Comparison of ENCODE assay signal across 10 cellular contexts in the genomic region with DNA sequence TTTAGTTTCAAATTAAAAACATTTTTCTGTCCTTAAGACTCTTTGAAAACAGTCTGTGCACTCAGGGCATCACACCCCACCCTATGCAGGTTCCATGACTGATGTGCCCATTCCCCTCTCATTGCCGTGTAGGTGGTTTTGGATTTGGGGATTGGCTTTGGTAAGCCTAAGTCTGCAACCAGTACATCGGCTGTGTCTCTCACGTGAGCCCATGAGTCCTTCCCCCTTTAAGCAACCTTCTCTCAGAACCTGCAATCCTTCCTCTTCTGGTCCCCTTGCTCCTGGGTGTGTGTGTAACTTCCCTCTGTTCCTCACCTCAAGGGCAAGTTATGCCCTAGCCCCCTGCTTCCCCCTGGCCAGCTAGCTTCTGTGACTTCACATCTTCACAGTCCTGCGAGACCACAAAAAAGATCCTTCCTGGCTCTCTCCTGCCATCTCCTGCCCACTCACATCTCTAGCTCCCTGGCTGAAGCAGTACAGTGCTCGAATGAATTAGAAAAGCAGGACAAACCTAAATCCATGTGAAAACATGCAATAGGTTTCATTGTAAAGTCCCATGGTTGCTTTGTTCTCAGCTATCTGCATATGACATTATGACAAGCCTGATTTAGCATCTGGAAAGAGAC.
DNase-seq lines count a peak whose midpoint lies in the region; ATAC-seq, FAIRE-seq and TF ChIP-seq lines count a peak whose summit lies in the region.
"Had no signal": no experiment of that assay in that cellular context is flagged by ENCODE, and none has a peak within 500 bp of the region (broad histone marks: within the 10 kb centered on the region; RNA-seq: fewer than 3 reads in every experiment).

No MANE protein-coding gene starts in this region.

- TF ChIP-seq EP300 in stomach (IDR thresholded peaks at IDR 0.05), result no peak

- H3K14ac ChIP-seq in mesenchymal stem cell (ENCODE audit: low read length in 2 of 2), result no peak overlapping the region

- WGBS in mesenchymal stem cell, result 86% methylated on average over 4 of the region's 5 CpGs
- 60 to 76% methylated on average over 2 to 5 of the region's 5 CpGs for WGBS in esophagus squamous epithelium, 2 donors
- WGBS in stomach, 5 donors, result 63 to 74% (median 70%) methylated on average over 5 of the region's 5 CpGs

- no peak overlapping the region for H2AFZ ChIP-seq in mesenchymal stem cell (ENCODE audit: low read depth, low read length)

- POLR2A ChIA-PET in WTC11 (lab: Charles Lee), result no interaction called here

- H3K27me3 Mint-ChIP-seq in WTC11 (ENCODE audit: low read depth), result no peaks in the 10 kb centered on the region

- H2AK5ac ChIP-seq in mesenchymal stem cell (ENCODE audit: low read length, severe bottlenecking), result no peak overlapping the region

- CTCF ChIA-PET in WTC11 (lab: Charles Lee), result interaction anchor here (0.6 to 3.4 kb wide), 11 partner anchors 31 to 260 kb away, joined by 3 to 48 read pairs (median 4); no protein-coding TSS in a partner anchor

- H3K23ac ChIP-seq in mesenchymal stem cell (ENCODE audit: low read length in 2 of 2), result no peak overlapping the region

- intact Hi-C loops in esophagus squamous epithelium (cut with DNase I), result no loop called here
- intact Hi-C loops in stomach (cut with DNase I; ENCODE audit: low total_unique reads), result no loop called here

- H3K36me3 ChIP-seq in BE2C (no peaks in the 10 kb centered on the region), mesenchymal stem cell (ENCODE audit: control insufficient read depth in 1 of 2, insufficient read depth in 2 of 2, low read depth in 1 of 2, low read length in 2 of 2) (peaks cover 3 to 42% of the 10 kb centered on the region in 2 experiments), esophagus squamous epithelium (no peaks in the 10 kb centered on the region), stomach (no peaks in the 10 kb centered on the region)

- H3K4ac ChIP-seq in mesenchymal stem cell (ENCODE audit: low read depth in 1 of 2, low read length in 2 of 2), result no peak overlapping the region

- H3K4me3 Mint-ChIP-seq in WTC11, result no peak overlapping the region
- H3K4me3 Mint-ChIP-seq: stimulated activated naive CD8-positive, alpha-beta T cell treated with anti-CD3 and anti-CD28 coated beads, Interleukin-15, amount 100 ng/mL, for 72 hours had no signal

- no peak overlapping the region for H2BK12ac ChIP-seq in mesenchymal stem cell (ENCODE audit: low read length in 2 of 2)

- H3K27ac Mint-ChIP-seq in WTC11, result no peak overlapping the region
- H3K27ac Mint-ChIP-seq: stimulated activated naive CD8-positive, alpha-beta T cell treated with anti-CD3 and anti-CD28 coated beads, Interleukin-15, amount 100 ng/mL, for 72 hours had no signal

- no peaks in the 10 kb centered on the region for H3K36me3 Mint-ChIP-seq in WTC11

- TF ChIP-seq POLR2A in esophagus squamous epithelium (IDR thresholded peaks at IDR 0.05) (no peak), stomach (IDR thresholded peaks at IDR 0.05) (no peak)

- DNase-seq in BE2C (peak; percentile 22), HTR-8/SVneo (ENCODE audit: insufficient read length, low spot score) (peak; percentile 51), WTC11 (ENCODE audit: low spot score) (peak; percentile 25), mesenchymal stem cell (peak; percentile 37), GM19239 (ENCODE audit: insufficient read length, low spot score) (no peak), esophagus squamous epithelium (lab: John Stamatoyannopoulos, UW) (no peak), stomach (no peak)
- DNase-seq: NCI-H446 treated with DMSO at 0.1 percent for 48 hours; stimulated activated naive CD8-positive, alpha-beta T cell treated with anti-CD3 and anti-CD28 coated beads, Interleukin-15, amount 100 ng/mL, for 72 hours had no signal

- H3K79me1 ChIP-seq in mesenchymal stem cell (replicated peaks; ENCODE audit: low read length, poor library complexity, severe bottlenecking), result no peaks in the 10 kb centered on the region

- H3K27me3 ChIP-seq in BE2C, result no peaks in the 10 kb centered on the region
- peaks cover 24 to 44% of the 10 kb centered on the region in 2 experiments for H3K27me3 ChIP-seq in mesenchymal stem cell (ENCODE audit: control insufficient read depth in 1 of 2, insufficient read depth in 1 of 2, low read length in 2 of 2)
- peaks cover 0 to 35% (median 0%) of the 10 kb centered on the region in 4 donors for H3K27me3 ChIP-seq in esophagus squamous epithelium
- no peaks in the 10 kb centered on the region for H3K27me3 ChIP-seq in stomach

- H3K9ac ChIP-seq in mesenchymal stem cell (ENCODE audit: low read length), result no peak overlapping the region

- no peak for FAIRE-seq in HTR-8/SVneo (lab: Jason Lieb, UNC)
- FAIRE-seq in GM19239 (lab: Jason Lieb, UNC), result no peak

- H3K18ac ChIP-seq in mesenchymal stem cell (ENCODE audit: low read depth in 1 of 2, low read length in 2 of 2), result no peak overlapping the region

- no peak overlapping the region for H4K91ac ChIP-seq in mesenchymal stem cell (ENCODE audit: low read length)

- H2BK5ac ChIP-seq in mesenchymal stem cell (ENCODE audit: low read depth, low read length, poor library complexity, severe bottlenecking), result no peak overlapping the region

- no peaks in the 10 kb centered on the region for H3K9me3 ChIP-seq in BE2C
- no peaks in the 10 kb centered on the region for H3K9me3 ChIP-seq in mesenchymal stem cell (ENCODE audit: control insufficient read depth, low read length)
- H3K9me3 ChIP-seq in esophagus squamous epithelium, result no peaks in the 10 kb centered on the region
- no peaks in the 10 kb centered on the region for H3K9me3 ChIP-seq in stomach

- no peak overlapping the region for H2BK120ac ChIP-seq in mesenchymal stem cell (ENCODE audit: low read depth, low read length)

- H2BK15ac ChIP-seq in mesenchymal stem cell (ENCODE audit: low read depth, poor library complexity, severe bottlenecking), result no peak overlapping the region

- TF ChIP-seq CTCF in BE2C (IDR thresholded peaks at IDR 0.05; ENCODE audit: low read depth, low read length), result peak; percentile 53
- TF ChIP-seq CTCF in WTC11 (IDR thresholded peaks at IDR 0.05), result no peak
- peak in 1 of 6 experiments; percentile 11 for TF ChIP-seq CTCF in esophagus squamous epithelium (IDR thresholded peaks at IDR 0.05)
- TF ChIP-seq CTCF in stomach (IDR thresholded peaks at IDR 0.05), result no peak

- H3K4me2 ChIP-seq in mesenchymal stem cell (ENCODE audit: low read length, poor library complexity, severe bottlenecking), result no peak overlapping the region

- peaks cover 43% of the 10 kb centered on the region for H3K4me1 Mint-ChIP-seq in WTC11

- H3K4me3 ChIP-seq in BE2C (ENCODE audit: low read depth, low read length) (no peak overlapping the region), mesenchymal stem cell (ENCODE audit: insufficient read depth in 1 of 2, low read depth in 1 of 2, low read length in 2 of 2) (no peak overlapping the region), esophagus squamous epithelium (no peak overlapping the region), stomach (no peak overlapping the region)

- no peak overlapping the region for H4K8ac ChIP-seq in mesenchymal stem cell (ENCODE audit: low read length)

- H3K4me1 ChIP-seq in BE2C (no peaks in the 10 kb centered on the region), mesenchymal stem cell (ENCODE audit: control insufficient read depth, insufficient read depth, low read depth, low read length) (peaks cover 2% of the 10 kb centered on the region), esophagus squamous epithelium (peaks cover 0 to 34% (median 0%) of the 10 kb centered on the region in 3 donors), stomach (peaks cover 3 to 20% (median 9%) of the 10 kb centered on the region in 4 donors)

- ATAC-seq in WTC11, result peak; percentile 76
- ATAC-seq in HG03442 (IDR thresholded peaks at IDR 0.05; ENCODE audit: unreplicated experiment), result no peak
- ATAC-seq: stimulated activated naive CD8-positive, alpha-beta T cell treated with anti-CD3 and anti-CD28 coated beads, Interleukin-15, amount 100 ng/mL, for 72 hours had no signal

- peaks cover 6% of the 10 kb centered on the region; the same call in 1 of the 2 replicates for H3K9me3 Mint-ChIP-seq in WTC11
- H3K9me3 Mint-ChIP-seq: stimulated activated naive CD8-positive, alpha-beta T cell treated with anti-CD3 and anti-CD28 coated beads, Interleukin-15, amount 100 ng/mL, for 72 hours had no signal

- H3K27ac ChIP-seq in mesenchymal stem cell (ENCODE audit: low read length, poor library complexity, severe bottlenecking), result no peak overlapping the region
- no peak overlapping the region for H3K27ac ChIP-seq in esophagus squamous epithelium
- no peak overlapping the region for H3K27ac ChIP-seq in stomach

TF ChIP-seq in WTC11, 78 proteins besides CTCF, POLR2A, EP300 and RAD21:
- TF ChIP-seq SMAD4 (CRISPR knock-in tag; IDR thresholded peaks at IDR 0.05), result no peak

Comparison
In these comparisons a context has a peak if more than half of its experiments do, and no peak if none do; other contexts are left out.
1. DNase-seq: peak in BE2C (single experiment), HTR-8/SVneo (single experiment), WTC11 (single experiment) and mesenchymal stem cell (single experiment); none in GM19239 (single experiment), esophagus squamous epithelium (single experiment) and stomach (single experiment).